Comparison of ENCODE assay signal across 8 cellular contexts in the genomic region with DNA sequence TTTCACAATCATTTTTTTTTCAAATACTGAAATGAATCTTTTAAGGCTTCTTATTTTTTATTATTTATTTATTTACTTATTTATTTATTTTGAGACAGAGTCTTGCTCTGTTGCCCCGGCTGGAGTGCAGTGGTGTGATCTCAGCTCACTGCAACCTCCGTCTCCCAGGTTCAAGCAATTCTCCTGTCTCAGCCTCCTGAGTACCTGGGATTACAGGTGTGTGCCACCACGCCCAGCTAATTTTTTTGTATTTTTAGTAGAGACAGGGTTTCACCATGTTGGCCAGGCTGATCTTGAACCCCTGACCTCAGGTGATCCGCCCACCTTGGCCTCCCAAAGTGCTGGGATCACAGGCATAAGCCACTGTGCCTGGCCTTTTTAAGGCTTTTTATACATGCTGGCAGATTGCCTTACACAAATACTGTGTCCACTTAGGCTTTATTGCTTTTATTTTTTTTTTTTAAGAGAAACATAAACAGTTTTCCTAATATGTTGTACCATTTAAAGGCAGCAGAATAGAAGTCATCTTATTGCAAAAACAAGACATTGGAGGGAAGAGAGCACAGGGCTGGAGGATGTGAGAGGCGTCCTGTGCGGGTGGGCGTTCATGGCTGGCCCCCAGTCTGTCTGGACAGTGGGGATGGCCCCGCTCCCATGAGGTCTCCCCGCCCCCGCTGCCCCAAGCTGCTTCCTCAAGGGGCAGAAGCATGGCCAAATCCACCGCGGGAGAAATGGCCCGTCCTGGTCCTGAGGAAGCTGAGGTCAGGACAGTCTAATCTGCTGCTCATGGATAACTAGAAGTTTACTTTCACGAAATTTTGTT. TPM values are rescaled to one million over a fixed set of nuclear protein-coding genes. Genes with fewer than 3 reads are reported as not detected.
DNase-seq lines count a peak whose midpoint lies in the region; ATAC-seq, FAIRE-seq and TF ChIP-seq lines count a peak whose summit lies in the region.
"Not testable (repeated sequence)": the region's sequence is repeated elsewhere in the genome, so short reads cannot be mapped to it uniquely, and the experiment has no call there.

No MANE protein-coding gene starts in this region.

- not testable (repeated sequence) for H3K4ac ChIP-seq in IMR-90 (ENCODE audit: low read depth, low read length)

- peak overlapping the region; percentile 75; the same call in 1 of the 2 replicates for H3K27ac ChIP-seq in IMR-90 (ENCODE audit: insufficient read depth, low read length)
- peak overlapping the region; percentile 55 for H3K27ac ChIP-seq in VCaP
- H3K27ac ChIP-seq in right cardiac atrium (ENCODE audit: low read length), result not testable (repeated sequence)
- H3K27ac ChIP-seq in prostate gland, result peak overlapping the region; percentile 53 to 59
- H3K27ac ChIP-seq in urinary bladder (ENCODE audit: low read depth), result peak overlapping the region; percentile 48

- H2BK120ac ChIP-seq in IMR-90 (ENCODE audit: low read depth, low read length), result peak overlapping the region; percentile 6; the same call in 1 of the 2 replicates

- not testable (repeated sequence) for H2BK15ac ChIP-seq in IMR-90 (ENCODE audit: low read depth, low read length)

- H3K4me1 ChIP-seq in IMR-90 (ENCODE audit: control insufficient read depth, insufficient read depth, low read length); right cardiac atrium (ENCODE audit: control insufficient read depth, insufficient read depth, low read length); prostate gland (replicated peaks); urinary bladder (ENCODE audit: insufficient read depth): not testable (repeated sequence)

- H3K27me3 Mint-ChIP-seq in mesothelial cell of epicardium (ENCODE audit: low read depth), result not testable (repeated sequence)

- not testable (repeated sequence) for H3K4me3 ChIP-seq in IMR-90 (ENCODE audit: insufficient read depth, low read depth, low read length); right cardiac atrium (ENCODE audit: low read length); prostate gland; urinary bladder (ENCODE audit: low read depth, low read length)

- H4K5ac ChIP-seq in IMR-90 (ENCODE audit: low read depth, low read length), result peak overlapping the region; percentile 46

- BruUV-seq in IMR-90 (replicated peaks; lab: Mats Ljungman, UMichigan), result not testable (repeated sequence)

- peaks cover 14% of the 10 kb centered on the region for H3K36me3 ChIP-seq in IMR-90 (ENCODE audit: control insufficient read depth, insufficient read depth, low read length)
- not testable (repeated sequence) for H3K36me3 ChIP-seq in prostate gland; urinary bladder (ENCODE audit: insufficient read depth)

- dilution Hi-C loops in IMR-90 (cut with HindIII; ENCODE audit: low sequenced_read_pairs, unreplicated experiment), result not testable (repeated sequence)

- peaks cover 13% of the 10 kb centered on the region for H3K4me1 Mint-ChIP-seq in mesothelial cell of epicardium

- not testable (repeated sequence) for H2BK20ac ChIP-seq in IMR-90 (ENCODE audit: low read depth, low read length)

- peak overlapping the region; percentile 16 to 86; a peak in 3 of 4 replicates for H4K8ac ChIP-seq in IMR-90 (ENCODE audit: low read depth in 2 of 2, low read length in 2 of 2)

- H3K36me3 Mint-ChIP-seq in mesothelial cell of epicardium, result peaks cover 27% of the 10 kb centered on the region

- TF ChIP-seq CTCF in IMR-90 (conservative IDR thresholded peaks at IDR 0.05; ENCODE audit: low read depth, low read length); VCaP (conservative IDR thresholded peaks at IDR 0.05); mesothelial cell of epicardium (IDR thresholded peaks at IDR 0.05; ENCODE audit: unreplicated experiment); prostate gland (IDR thresholded peaks at IDR 0.05): not testable (repeated sequence)

- H3K56ac ChIP-seq in IMR-90 (ENCODE audit: extremely low read depth, insufficient read depth, low read length), result not testable (repeated sequence)

- not testable (repeated sequence) for H3K14ac ChIP-seq in IMR-90 (replicated peaks; ENCODE audit: low read depth, low read length)

- not testable (repeated sequence) for H2AK5ac ChIP-seq in IMR-90 (ENCODE audit: low read depth, low read length)

- not testable (repeated sequence) for H3K23ac ChIP-seq in IMR-90 (ENCODE audit: low read depth, low read length)

- H3K18ac ChIP-seq in IMR-90 (ENCODE audit: low read depth, low read length), result peak overlapping the region; percentile 50

- not testable (repeated sequence) for H4K91ac ChIP-seq in IMR-90 (ENCODE audit: insufficient read depth, low read depth, low read length)

- H3K9me3 ChIP-seq in IMR-90 (ENCODE audit: control insufficient read depth, insufficient read depth, low read length); right cardiac atrium (ENCODE audit: control insufficient read depth, low read length); prostate gland: not testable (repeated sequence)

- peak; percentile 92 for FAIRE-seq in endometrium (lab: Jason Lieb, UNC)

- H2BK5ac ChIP-seq in IMR-90 (ENCODE audit: low read depth, low read length, poor library complexity, severe bottlenecking), result peak overlapping the region; percentile 75

- H2AFZ ChIP-seq in IMR-90 (replicated peaks; ENCODE audit: low read length, poor library complexity), result peak overlapping the region; percentile 39

- peak overlapping the region; percentile 22 for H2AK9ac ChIP-seq in IMR-90 (replicated peaks; ENCODE audit: low read depth, low read length, poor library complexity)

- peak; percentile 40 for DNase-seq in DMS53 (lab: John Stamatoyannopoulos, UW)
- DNase-seq in IMR-90; right cardiac atrium; mesothelial cell of epicardium (ENCODE audit: low spot score in 2 of 2, unreplicated experiment in 2 of 2); prostate gland (ENCODE audit: low spot score): not testable (repeated sequence)

- peak; percentile 65 for ATAC-seq in IMR-90 (ENCODE audit: low read depth)
- ATAC-seq in right cardiac atrium, result peak; percentile 41 to 45

- POLR2A ChIA-PET in IMR-90 (lab: Charles Lee; ENCODE audit: unreplicated experiment), result not testable (repeated sequence)

- H3K27me3 ChIP-seq in IMR-90 (ENCODE audit: control insufficient read depth, insufficient read depth, low read length); right cardiac atrium (ENCODE audit: control insufficient read depth, insufficient read depth); prostate gland (replicated peaks; ENCODE audit: insufficient read depth): not testable (repeated sequence)

- peak overlapping the region; percentile 15 for H3K27ac Mint-ChIP-seq in mesothelial cell of epicardium

- not testable (repeated sequence) for H4K20me1 ChIP-seq in IMR-90 (ENCODE audit: insufficient read depth, low read length)

- peak overlapping the region; percentile 55; the same call in 1 of the 2 replicates for H3K9ac ChIP-seq in IMR-90 (ENCODE audit: low read depth, low read length)

- CTCF ChIA-PET in IMR-90 (lab: Yijun Ruan, JAX), result not testable (repeated sequence)

- in situ Hi-C loops in IMR-90 (cut with MboI; ENCODE audit: low sequenced_read_pairs), result not testable (repeated sequence)

- not testable (repeated sequence) for H3K9me3 Mint-ChIP-seq in mesothelial cell of epicardium

- H3K4me2 ChIP-seq in IMR-90 (ENCODE audit: low read depth, low read length), result peak overlapping the region; percentile 47; the same call in 1 of the 2 replicates

- not testable (repeated sequence) for TF ChIP-seq POLR2A in IMR-90 (IDR thresholded peaks at IDR 0.05; ENCODE audit: low read depth, low read length); prostate gland (IDR thresholded peaks at IDR 0.05)

- not testable (repeated sequence) for H3K4me3 Mint-ChIP-seq in mesothelial cell of epicardium

- not testable (repeated sequence) for TF ChIP-seq RAD21 in IMR-90 (IDR thresholded peaks at IDR 0.05; ENCODE audit: low read length)

- H3K9me1 ChIP-seq in IMR-90 (ENCODE audit: insufficient read depth, low read length), result not testable (repeated sequence)

- H3K79me1 ChIP-seq in IMR-90 (ENCODE audit: low read depth in 1 of 2, low read length in 2 of 2), result peaks cover 29 to 60% of the 10 kb centered on the region in 2 experiments

- 35% methylated on average over 6 of the region's 14 CpGs; no CpG with 5 or more reads in 1 of the 2 experiments for WGBS in IMR-90 (ENCODE audit: extremely low coverage in 2 of 2, insufficient read length in 1 of 2), 2 experiments
- WGBS in right cardiac atrium, result 65% methylated on average over 14 of the region's 14 CpGs
- 30% methylated on average over 14 of the region's 14 CpGs for WGBS in prostate gland
- 42% methylated on average over 14 of the region's 14 CpGs for WGBS in urinary bladder

- intact Hi-C loops in IMR-90 (cut with micrococcal nuclease); right cardiac atrium (cut with DNase I); prostate gland (cut with DNase I): not testable (repeated sequence)

RNA-seq across cellular contexts. Expression of a gene that starts 31.9 kb away (rescaled TPM):
- 35.0 and 48.3 TPM in 2 replicates for total RNA-seq in IMR-90 (2012; rRNA removed)
- 51.5 and 61.0 TPM in 2 replicates for polyA plus RNA-seq in IMR-90 (2012; rRNA removed)
- polyA plus RNA-seq in IMR-90 (2012; cell fraction: cytosol; rRNA removed), result 12.0 and 47.8 TPM in 2 replicates
- polyA plus RNA-seq in IMR-90 (2012; cell fraction: nucleus; rRNA removed; ENCODE audit: low replicate concordance), result 46.2 and 70.3 TPM in 2 replicates
- 1 to 10 TPM; 4.5 to 9.0 (median 7.8) TPM for total RNA-seq in right cardiac atrium
- 3.7 TPM for polyA plus RNA-seq in right cardiac atrium
- 31.9 to 33.9 TPM (median 32.8 TPM) in 3 replicates for total RNA-seq in mesothelial cell of epicardium
- total RNA-seq in prostate gland, result 10 to 100 TPM; 38.0 to 42.4 TPM
- 19.2 TPM for total RNA-seq in urinary bladder
- polyA plus RNA-seq in urinary bladder, result 16.0 TPM
